In genomic region chr11:130578738-130579368, GRCh38 we compare ENCODE assay signal across 15 cellular contexts.
"Had no signal": no experiment of that assay in that cellular context is flagged by ENCODE, and none has a peak within 500 bp of the region (broad histone marks: within the 10 kb centered on the region; RNA-seq: fewer than 3 reads in every experiment).

No MANE protein-coding gene starts in this region.

- H3K9me3 Mint-ChIP-seq: activated B cell treated with CpG ODN at 0.5 μM for 24 hours; activated CD4-positive, alpha-beta memory T cell treated with anti-CD3 and anti-CD28 coated beads for 36 hours; activated naive CD8-positive, alpha-beta T cell treated with anti-CD3 and anti-CD28 coated beads for 36 hours; activated T-helper 17 cell treated with anti-CD3 and anti-CD28 coated beads, Interleukin-2, amount 50 U/mL, for 72 hours; T-helper 2 cell treated with Interferon-gamma antibody and Interleukin-4, amounts not matched to agents 5 μg/mL and 100 μg/mL, for 36 hours had no signal

- H3K27ac ChIP-seq: gastrocnemius medialis, left lung, ovary had no signal

- H3K4me1 Mint-ChIP-seq: activated B cell treated with CpG ODN at 0.5 μM for 24 hours; activated naive CD8-positive, alpha-beta T cell treated with anti-CD3 and anti-CD28 coated beads for 36 hours; activated T-helper 17 cell treated with anti-CD3 and anti-CD28 coated beads, Interleukin-2, amount 50 U/mL, for 72 hours; naive B cell; stimulated activated memory B cell treated with anti-CD40 and anti-IgM and Interleukin-4, amounts not matched to agents 10 μg/mL and 1 μg/mL and 100 μg/mL, for 72 hours had no signal

- H3K36me3 Mint-ChIP-seq: activated CD4-positive, alpha-beta memory T cell treated with anti-CD3 and anti-CD28 coated beads for 36 hours; activated naive CD8-positive, alpha-beta T cell treated with anti-CD3 and anti-CD28 coated beads for 36 hours; naive B cell; stimulated activated memory B cell treated with anti-CD40 and anti-IgM and Interleukin-4, amounts not matched to agents 10 μg/mL and 1 μg/mL and 100 μg/mL, for 72 hours had no signal

- ATAC-seq: activated T-helper 17 cell treated with anti-CD3 and anti-CD28 coated beads, Interleukin-2, amount 50 U/mL, for 72 hours; gastrocnemius medialis; left lung; stimulated activated memory B cell treated with anti-CD40 and anti-IgM and Interleukin-4, amounts not matched to agents 10 μg/mL and 1 μg/mL and 100 μg/mL, for 72 hours had no signal

- H3K27me3 Mint-ChIP-seq: activated naive CD8-positive, alpha-beta T cell treated with anti-CD3 and anti-CD28 coated beads for 36 hours had no signal

- H3K36me3 ChIP-seq: gastrocnemius medialis, left lung, ovary had no signal

- DNase-seq: activated B cell treated with CpG ODN at 0.5 μM for 24 hours; activated CD4-positive, alpha-beta memory T cell treated with anti-CD3 and anti-CD28 coated beads for 36 hours; activated CD4-positive, alpha-beta T cell treated with anti-CD3 and anti-CD28 coated beads for 4 hours; activated naive CD4-positive, alpha-beta T cell; activated naive CD8-positive, alpha-beta T cell treated with anti-CD3 and anti-CD28 coated beads for 36 hours; amniotic stem cell; gastrocnemius medialis; head of caudate nucleus; left lung; naive B cell; ovary; stimulated activated CD4-positive, alpha-beta T cell treated with anti-CD3 and anti-CD28 coated beads, Interleukin-4, amount 100 ng/mL, for 4 hours had no signal

- H3K27me3 ChIP-seq: gastrocnemius medialis, left lung, ovary had no signal

- H3K4me1 ChIP-seq: left lung had no signal

- H3K4me3 Mint-ChIP-seq: activated B cell treated with CpG ODN at 0.5 μM for 24 hours; activated CD4-positive, alpha-beta memory T cell treated with anti-CD3 and anti-CD28 coated beads for 36 hours; activated naive CD8-positive, alpha-beta T cell treated with anti-CD3 and anti-CD28 coated beads for 36 hours; activated T-helper 17 cell treated with anti-CD3 and anti-CD28 coated beads, Interleukin-2, amount 50 U/mL, for 72 hours; naive B cell; stimulated activated memory B cell treated with anti-CD40 and anti-IgM and Interleukin-4, amounts not matched to agents 10 μg/mL and 1 μg/mL and 100 μg/mL, for 72 hours; T-helper 2 cell treated with Interferon-gamma antibody and Interleukin-4, amounts not matched to agents 5 μg/mL and 100 μg/mL, for 36 hours had no signal

- H3K27ac Mint-ChIP-seq: activated B cell treated with CpG ODN at 0.5 μM for 24 hours; activated CD4-positive, alpha-beta memory T cell treated with anti-CD3 and anti-CD28 coated beads for 36 hours; activated naive CD8-positive, alpha-beta T cell treated with anti-CD3 and anti-CD28 coated beads for 36 hours; activated T-helper 17 cell treated with anti-CD3 and anti-CD28 coated beads, Interleukin-2, amount 50 U/mL, for 72 hours; naive B cell; stimulated activated memory B cell treated with anti-CD40 and anti-IgM and Interleukin-4, amounts not matched to agents 10 μg/mL and 1 μg/mL and 100 μg/mL, for 72 hours; T-helper 2 cell treated with Interferon-gamma antibody and Interleukin-4, amounts not matched to agents 5 μg/mL and 100 μg/mL, for 36 hours had no signal

- H3K9me3 ChIP-seq: gastrocnemius medialis, left lung, ovary had no signal

- H3K4me3 ChIP-seq: gastrocnemius medialis, left lung, ovary had no signal
